23 cellular contexts compared by ENCODE assay signal in genomic region chr6:82283771-82284420, GRCh38. TPM values are rescaled to one million over a fixed set of nuclear protein-coding genes. Genes with fewer than 3 reads are reported as not detected.
A peak's percentile ranks its signal among the peaks of the same experiment; 100 is the strongest.
DNase-seq lines count a peak whose midpoint lies in the region; ATAC-seq and TF ChIP-seq lines count a peak whose summit lies in the region.
"Had no signal": no experiment of that assay in that cellular context is flagged by ENCODE, and none has a peak within 500 bp of the region (broad histone marks: within the 10 kb centered on the region; RNA-seq: fewer than 3 reads in every experiment).

No MANE protein-coding gene starts in this region.

- no peaks in the 10 kb centered on the region for H3K79me1 ChIP-seq in mesendoderm (ENCODE audit: low read length)

- H3K9me2 ChIP-seq in GM23338 (ENCODE audit: insufficient read depth): no peaks in the 10 kb centered on the region

- no peaks in the 10 kb centered on the region for H4K20me1 ChIP-seq in GM23338 (replicated peaks; ENCODE audit: insufficient read depth)
- H4K20me1 ChIP-seq: BLaER1 had no signal

- H3K18ac ChIP-seq in mesendoderm (ENCODE audit: low read length): no peak overlapping the region

- no peaks in the 10 kb centered on the region for H3K9me3 Mint-ChIP-seq in GM23338

- H3K4me3 Mint-ChIP-seq in GM23338: no peak overlapping the region
- H3K4me3 Mint-ChIP-seq: CD4-positive, CD25-positive, alpha-beta regulatory T cell had no signal

- H2BK15ac ChIP-seq in mesendoderm (replicated peaks; ENCODE audit: low read depth): no peak overlapping the region

- ATAC-seq in GM23338 (peak; percentile 56), HG02623 (IDR thresholded peaks at IDR 0.05; ENCODE audit: unreplicated experiment) (no peak)
- ATAC-seq: K562 had no signal

- H3K4me2 ChIP-seq in GM23338: no peak overlapping the region
- no peak overlapping the region for H3K4me2 ChIP-seq in mesendoderm (ENCODE audit: low read length)
- H3K4me2 ChIP-seq: BLaER1 had no signal

- H3K27ac Mint-ChIP-seq in GM23338: no peak overlapping the region

- no peak overlapping the region for H3K56ac ChIP-seq in mesendoderm (ENCODE audit: low read length)

- H3K4me3 ChIP-seq in GM23338 (no peak overlapping the region), WERI-Rb-1 (ENCODE audit: low read depth, low read length) (0 out of 2 replicates have a peak overlapping the region, but pooled peaks have one; percentile 1), fibroblast of villous mesenchyme (ENCODE audit: low read depth, low read length) (no peak overlapping the region), mesendoderm (ENCODE audit: low read length) (no peak overlapping the region)
- H3K4me3 ChIP-seq: BLaER1, K562, SJSA1 had no signal

- H2BK5ac ChIP-seq in mesendoderm (ENCODE audit: low read length): no peak overlapping the region

- TF ChIP-seq CTCF in GM23338 (conservative IDR thresholded peaks at IDR 0.05; ENCODE audit: low read depth in 2 of 2) (no peak), WERI-Rb-1 (IDR thresholded peaks at IDR 0.05; ENCODE audit: low read depth, low read length) (no peak), fibroblast of villous mesenchyme (IDR thresholded peaks at IDR 0.05; ENCODE audit: insufficient read depth, low read depth, low read length) (no peak)

- H3K4me1 ChIP-seq in GM23338 (ENCODE audit: insufficient read depth) (peaks cover 7% of the 10 kb centered on the region; the same call in 1 of the 2 replicates), mesendoderm (ENCODE audit: control insufficient read depth, low read depth, low read length) (no peaks in the 10 kb centered on the region)
- H3K4me1 ChIP-seq: SJSA1 had no signal

- H3K4ac ChIP-seq in mesendoderm (ENCODE audit: low read depth, low read length): no peak overlapping the region

- H3K27me3 Mint-ChIP-seq in GM23338 (ENCODE audit: insufficient read depth, low read depth, poor library complexity): no peaks in the 10 kb centered on the region
- H3K27me3 Mint-ChIP-seq: CD4-positive, CD25-positive, alpha-beta regulatory T cell had no signal

- H3K27ac ChIP-seq in GM23338 (ENCODE audit: low read depth) (no peak overlapping the region), WERI-Rb-1 (no peak overlapping the region), mesendoderm (ENCODE audit: low read depth, low read length) (no peak overlapping the region)
- H3K27ac ChIP-seq: BLaER1, SJSA1 had no signal

- peaks cover 3% of the 10 kb centered on the region; the same call in 1 of the 3 replicates for H3K4me1 Mint-ChIP-seq in GM23338

- no peak overlapping the region for H3K9ac ChIP-seq in mesendoderm (ENCODE audit: low read length)
- H3K9ac ChIP-seq: BLaER1 had no signal

- peak overlapping the region; percentile 91 for H2AFZ ChIP-seq in GM23338

- no peaks in the 10 kb centered on the region for H3K36me3 Mint-ChIP-seq in GM23338 (ENCODE audit: low read depth)
- H3K36me3 Mint-ChIP-seq: CD4-positive, CD25-positive, alpha-beta regulatory T cell had no signal

- no peaks in the 10 kb centered on the region for H3F3A ChIP-seq in GM23338 (replicated peaks; ENCODE audit: low read depth)

- DNase-seq in GM23338 (ENCODE audit: low spot score): peak; percentile 32
- peak; percentile 79 for DNase-seq in WERI-Rb-1
- DNase-seq in fibroblast of villous mesenchyme (ENCODE audit: low read depth): peak; percentile 22
- DNase-seq in mesendoderm: peak; percentile 71
- no peak for DNase-seq in NCI-H2107 treated with DMSO at 0.1 percent for 48 hours (lab: John Stamatoyannopoulos, UW; ENCODE audit: unreplicated experiment)
- no peak for DNase-seq in HuH-7.5 (ENCODE audit: low spot score)
- DNase-seq in HuH-7 (ENCODE audit: low spot score): no peak
- DNase-seq: CD4-positive, CD25-positive, alpha-beta regulatory T cell; GOT3; HCEC 1CT; Kasumi-1; NCI-H1092 treated with DMSO at 0.1 percent for 48 hours; NCI-H1436; NCI-H187; NCI-H2081 treated with DMSO at 0.1 percent for 48 hours; NCI-H446 treated with DMSO at 0.1 percent for 48 hours; NCI-H526; Right ventricle myocardium superior; RPMI8226 had no signal

- no peak overlapping the region for H3K23ac ChIP-seq in mesendoderm (ENCODE audit: low read length)

- no peaks in the 10 kb centered on the region for H3K27me3 ChIP-seq in GM23338 (ENCODE audit: insufficient read depth)
- H3K27me3 ChIP-seq in WERI-Rb-1 (ENCODE audit: insufficient read depth, low read depth, severe bottlenecking): no peaks in the 10 kb centered on the region
- H3K27me3 ChIP-seq in mesendoderm (ENCODE audit: insufficient read depth, low read length, poor library complexity): no peaks in the 10 kb centered on the region
- H3K27me3 ChIP-seq: BLaER1, SJSA1 had no signal

- H4K5ac ChIP-seq in mesendoderm (ENCODE audit: low read length): no peak overlapping the region

- H3K79me2 ChIP-seq in GM23338 (replicated peaks; ENCODE audit: insufficient read depth) (no peaks in the 10 kb centered on the region), mesendoderm (ENCODE audit: control insufficient read depth, insufficient read depth, low read length) (no peaks in the 10 kb centered on the region)

- no peak overlapping the region for H4K8ac ChIP-seq in mesendoderm (ENCODE audit: low read depth, low read length)

- H3K36me3 ChIP-seq in GM23338 (ENCODE audit: insufficient read depth) (no peaks in the 10 kb centered on the region), WERI-Rb-1 (no peaks in the 10 kb centered on the region), mesendoderm (ENCODE audit: control insufficient read depth, insufficient read depth, low read length) (no peaks in the 10 kb centered on the region)
- H3K36me3 ChIP-seq: BLaER1, SJSA1 had no signal

- WGBS in mesendoderm (ENCODE audit: extremely low coverage, insufficient coverage, low lambda C conversion rate): no CpG with 5 or more reads among the region's 11 CpGs

- no peak overlapping the region for H2AK5ac ChIP-seq in mesendoderm (ENCODE audit: low read length)

- no peak overlapping the region for H2BK120ac ChIP-seq in mesendoderm (ENCODE audit: low read depth, low read length)

- no peaks in the 10 kb centered on the region for H3K9me3 ChIP-seq in WERI-Rb-1 (ENCODE audit: severe bottlenecking)
- H3K9me3 ChIP-seq: BLaER1, SJSA1 had no signal

TF ChIP-seq in GM23338, 12 proteins besides CTCF, POLR2A, EP300 and RAD21 (continues in another document):
- TF ChIP-seq NANOG (IDR thresholded peaks at IDR 0.05; ENCODE audit: borderline replicate concordance): no peak
- no peak for TF ChIP-seq EZH2 (IDR thresholded peaks at IDR 0.05; ENCODE audit: low read depth, unreplicated experiment)
- no peak for TF ChIP-seq ZNF462 (CRISPR knock-in tag; IDR thresholded peaks at IDR 0.05)

RNA-seq across cellular contexts. Expression of gene IBTK, which starts 36.4 kb away (rescaled TPM):
- 25.9 and 28.7 TPM in 2 replicates for total RNA-seq in GM23338 (2014; rRNA removed; shearing (Covaris generic))
- 15.4 and 16.0 TPM in 2 replicates for polyA plus RNA-seq in GM23338 (2016; fragmentation: Nextera tagmentation; extraction: Ambion mirVana)
- 62.5 and 83.3 TPM in 2 replicates for total RNA-seq in fibroblast of villous mesenchyme
- polyA plus RNA-seq in mesendoderm (2013, experiment 1 of 2): 13.9 TPM
- 14.1 TPM for polyA plus RNA-seq in mesendoderm (2013, experiment 2 of 2)

Comparison
In these comparisons a context has a peak if more than half of its experiments do, and no peak if none do; other contexts are left out.
1. DNase-seq: peak in GM23338 (single experiment), WERI-Rb-1 (single experiment), fibroblast of villous mesenchyme (single experiment) and mesendoderm (single experiment); none in NCI-H2107 treated with DMSO at 0.1 percent for 48 hours (single experiment), HuH-7.5 (single experiment) and HuH-7 (single experiment).